Comparison of ENCODE assay signal across 14 cellular contexts in genomic region chr6:4879724-4880372, GRCh38.
A peak's percentile ranks its signal among the peaks of the same experiment; 100 is the strongest.
DNase-seq lines count a peak whose midpoint lies in the region; ATAC-seq, FAIRE-seq and TF ChIP-seq lines count a peak whose summit lies in the region.
"Had no signal": no experiment of that assay in that cellular context is flagged by ENCODE, and none has a peak within 500 bp of the region (broad histone marks: within the 10 kb centered on the region; RNA-seq: fewer than 3 reads in every experiment).

No MANE protein-coding gene starts in this region.

- in situ Hi-C loops in GM12878 (cut with MboI): no loop called here

- H3K79me2 ChIP-seq in GM12878 (ENCODE audit: control insufficient read depth, insufficient read depth, low read length): peaks cover 78% of the 10 kb centered on the region

- RAD21 ChIA-PET in GM12878 (lab: Charles Lee; ENCODE audit: unreplicated experiment): interaction anchor here (0.6 to 1.2 kb wide), 3 partner anchors 32 to 105 kb away, joined by 3 to 5 read pairs (median 4); no protein-coding TSS in a partner anchor

- H3K4me1 ChIP-seq in GM12878 (ENCODE audit: control insufficient read depth, insufficient read depth, low read length): peaks cover 35% of the 10 kb centered on the region

- TF ChIP-seq EP300 in GM12878 (IDR thresholded peaks at IDR 0.05; ENCODE audit: borderline replicate concordance in 1 of 2, control insufficient read depth in 1 of 2, low read depth in 2 of 2, low read length in 2 of 2): peak in 1 of 2 experiments; percentile 51; a peak in 1 of 4 replicates

- H3K4me3 Mint-ChIP-seq in stimulated activated naive CD8-positive, alpha-beta T cell treated with anti-CD3 and anti-CD28 coated beads, Interleukin-15, amount 100 ng/mL, for 72 hours: no peak overlapping the region
- H3K4me3 Mint-ChIP-seq: activated T-cell treated with anti-CD3 and anti-CD28 coated beads, Interleukin-2, amount 50 U/mL, for 24 hours; mesothelial cell of epicardium had no signal

- H3K9ac ChIP-seq in GM12878 (ENCODE audit: control insufficient read depth, insufficient read depth, low read length): 0 out of 2 replicates have a peak overlapping the region, but pooled peaks have one; percentile 3
- H3K9ac ChIP-seq: BLaER1 had no signal

- SMC1A ChIA-PET in GM12878 (lab: Charles Lee; ENCODE audit: uncharacterized antibody, unreplicated experiment): interaction anchor here (1.1 to 1.5 kb wide), 2 partner anchors 27 to 78 kb away, joined by 5 to 8 read pairs; no protein-coding TSS in a partner anchor

- peaks cover 45% of the 10 kb centered on the region for H3K4me1 Mint-ChIP-seq in stimulated activated naive CD8-positive, alpha-beta T cell treated with anti-CD3 and anti-CD28 coated beads, Interleukin-15, amount 100 ng/mL, for 72 hours

- no peaks in the 10 kb centered on the region for H3K9me3 ChIP-seq in GM12878 (replicated peaks; ENCODE audit: control insufficient read depth, insufficient read depth, low read length)

- no peaks in the 10 kb centered on the region for H3K27me3 Mint-ChIP-seq in stimulated activated naive CD8-positive, alpha-beta T cell treated with anti-CD3 and anti-CD28 coated beads, Interleukin-15, amount 100 ng/mL, for 72 hours
- H3K27me3 Mint-ChIP-seq: activated T-cell treated with anti-CD3 and anti-CD28 coated beads, Interleukin-2, amount 50 U/mL, for 24 hours had no signal

- H3K27ac ChIP-seq in GM12878 (ENCODE audit: control insufficient read depth, insufficient read depth): peak overlapping the region; percentile 74
- H3K27ac ChIP-seq: BLaER1 had no signal

- FAIRE-seq in GM12878 (lab: Jason Lieb, UNC): peak; percentile 66

- no peak for TF ChIP-seq POLR2A in GM12878 (IDR thresholded peaks at IDR 0.05; ENCODE audit: low read depth, low read length)

- no TSS peak for BruUV-seq in GM12878 (replicated peaks; lab: Mats Ljungman, UMichigan)

- H3K9me3 Mint-ChIP-seq in stimulated activated naive CD8-positive, alpha-beta T cell treated with anti-CD3 and anti-CD28 coated beads, Interleukin-15, amount 100 ng/mL, for 72 hours: no peaks in the 10 kb centered on the region
- H3K9me3 Mint-ChIP-seq: activated T-cell treated with anti-CD3 and anti-CD28 coated beads, Interleukin-2, amount 50 U/mL, for 24 hours; mesothelial cell of epicardium had no signal

- H3K27ac Mint-ChIP-seq in stimulated activated naive CD8-positive, alpha-beta T cell treated with anti-CD3 and anti-CD28 coated beads, Interleukin-15, amount 100 ng/mL, for 72 hours: no peak overlapping the region
- H3K27ac Mint-ChIP-seq: activated T-cell treated with anti-CD3 and anti-CD28 coated beads, Interleukin-2, amount 50 U/mL, for 24 hours; mesothelial cell of epicardium had no signal

- no peaks in the 10 kb centered on the region for H3K36me3 ChIP-seq in GM12878 (ENCODE audit: control insufficient read depth in 2 of 2, insufficient read depth in 2 of 2, low read length in 1 of 2)

- no peaks in the 10 kb centered on the region for H4K20me1 ChIP-seq in GM12878 (ENCODE audit: control insufficient read depth, insufficient read depth)

- H3K4me3 ChIP-seq in GM12878: peak overlapping the region; percentile 48; the same call in 1 of the 2 replicates
- H3K4me3 ChIP-seq: BLaER1 had no signal

- CTCF ChIA-PET in GM12878 (lab: Yijun Ruan, JAX): interaction anchor here (1.2 kb wide), 1 partner anchor 28 kb away, joined by 3 read pairs; no protein-coding TSS in a partner anchor

- no peak for TF ChIP-seq RAD21 in GM12878 (IDR thresholded peaks at IDR 0.05; ENCODE audit: insufficient read depth, low read depth, low read length)

- peak overlapping the region; percentile 79 for H3K4me2 ChIP-seq in GM12878 (ENCODE audit: control insufficient read depth, insufficient read depth)
- H3K4me2 ChIP-seq: BLaER1 had no signal

- POLR2A ChIA-PET in GM12878 (lab: Charles Lee): interaction anchor here (0.7 kb wide), 1 partner anchor 20 kb away, joined by 7 read pairs; no protein-coding TSS in a partner anchor

- H3K27me3 ChIP-seq in GM12878 (replicated peaks in 1 of 2; ENCODE audit: control insufficient read depth in 2 of 2, insufficient read depth in 2 of 2, low read length in 1 of 2): no peaks in the 10 kb centered on the region
- H3K27me3 ChIP-seq: BLaER1 had no signal

- 32% methylated on average over 7 of the region's 7 CpGs for WGBS in GM12878 (ENCODE audit: insufficient coverage, insufficient replicate concordance, low lambda C conversion rate, missing lambda C conversion rate)

- ATAC-seq in GM18502 (IDR thresholded peaks at IDR 0.05; ENCODE audit: poor library complexity, unreplicated experiment) (peak; percentile 77), GM21526 (IDR thresholded peaks at IDR 0.05; ENCODE audit: low FRiP score, unreplicated experiment) (peak; percentile 58), HG03064 (IDR thresholded peaks at IDR 0.05; ENCODE audit: low read depth, unreplicated experiment) (peak; percentile 74), GM12878 (peak; percentile 90), GM18867 (IDR thresholded peaks at IDR 0.05; ENCODE audit: unreplicated experiment) (no peak)
- ATAC-seq in stimulated activated naive CD8-positive, alpha-beta T cell treated with anti-CD3 and anti-CD28 coated beads, Interleukin-15, amount 100 ng/mL, for 72 hours: no peak

- intact Hi-C loops in GM12878 (cut with micrococcal nuclease; ENCODE audit: unreplicated experiment): no loop called here

- H2AFZ ChIP-seq in GM12878 (ENCODE audit: control insufficient read depth, low read depth, low read length): no peak overlapping the region

- TF ChIP-seq CTCF in GM12878 (IDR thresholded peaks at IDR 0.05 in 2 of 3, conservative IDR thresholded peaks at IDR 0.05 in 1 of 3; ENCODE audit: control insufficient read depth in 2 of 3, extremely low read depth in 1 of 3, insufficient read depth in 1 of 3, low read depth in 3 of 3, low read length in 3 of 3): no peak

- DNase-seq in GM12878 (ENCODE audit: low read depth, low spot score) (peak; percentile 60), anterior cingulate cortex (lab: John Stamatoyannopoulos, UW) (no peak), COR-L47 (lab: John Stamatoyannopoulos, UW) (no peak)
- DNase-seq in stimulated activated naive CD8-positive, alpha-beta T cell treated with anti-CD3 and anti-CD28 coated beads, Interleukin-15, amount 100 ng/mL, for 72 hours: no peak
- DNase-seq: activated T-cell treated with anti-CD3 and anti-CD28 coated beads, Interleukin-2, amount 50 U/mL, for 24 hours; Kasumi-1; NCI-H2227 treated with DMSO at 0.1 percent for 48 hours; SHP77 treated with DMSO at 0.1 percent for 48 hours had no signal

TF ChIP-seq in GM12878, 131 proteins besides CTCF, POLR2A, EP300 and RAD21 (continues in another document):
- TF ChIP-seq POLR2AphosphoS2 (IDR thresholded peaks at IDR 0.05; ENCODE audit: low read depth, low read length) (no peak), NFYA (IDR thresholded peaks at IDR 0.05; ENCODE audit: borderline replicate concordance, low read depth, low read length) (no peak), WRNIP1 (IDR thresholded peaks at IDR 0.05; ENCODE audit: borderline replicate concordance, low read depth, low read length) (no peak), TCF3 (IDR thresholded peaks at IDR 0.05; ENCODE audit: borderline replicate concordance, insufficient read depth, low read depth, low read length) (peak; percentile 91; the same call in 1 of the 2 replicates), USF2 (IDR thresholded peaks at IDR 0.05; ENCODE audit: borderline replicate concordance, low read depth, low read length) (no peak), NBN (IDR thresholded peaks at IDR 0.05) (0 out of 2 replicates have a peak, but pooled peaks have one; percentile 52), CREM (IDR thresholded peaks at IDR 0.05; ENCODE audit: low read depth) (peak; percentile 78), IRF4 (IDR thresholded peaks at IDR 0.05; ENCODE audit: low read depth, low read length) (peak; percentile 52; the same call in 1 of the 2 replicates), MAX (IDR thresholded peaks at IDR 0.05; ENCODE audit: low read depth, low read length) (no peak), ZNF622 (IDR thresholded peaks at IDR 0.05) (no peak), RFX5 (IDR thresholded peaks at IDR 0.05; ENCODE audit: low read depth, low read length) (no peak), SMAD1 (IDR thresholded peaks at IDR 0.05; ENCODE audit: low read depth, partially characterized antibody) (no peak), SMC3 (IDR thresholded peaks at IDR 0.05; ENCODE audit: borderline replicate concordance, low read length) (no peak), MYC (IDR thresholded peaks at IDR 0.05; ENCODE audit: insufficient read depth, insufficient read length, insufficient replicate concordance, low read length, severe bottlenecking) (no peak), ZNF217 (IDR thresholded peaks at IDR 0.05) (no peak)
- TF ChIP-seq, protein P1, sequence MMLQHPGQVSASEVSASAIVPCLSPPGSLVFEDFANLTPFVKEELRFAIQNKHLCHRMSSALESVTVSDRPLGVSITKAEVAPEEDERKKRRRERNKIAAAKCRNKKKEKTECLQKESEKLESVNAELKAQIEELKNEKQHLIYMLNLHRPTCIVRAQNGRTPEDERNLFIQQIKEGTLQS (IDR thresholded peaks at IDR 0.05; ENCODE audit: borderline replicate concordance, extremely low read depth, low read depth, low read length): no peak

Comparison
In these comparisons a context has a peak if more than half of its experiments do, and no peak if none do; other contexts are left out.
1. ATAC-seq: peak in GM18502 (single experiment), GM21526 (single experiment), HG03064 (single experiment) and GM12878 (single experiment); none in GM18867 (single experiment) and stimulated activated naive CD8-positive, alpha-beta T cell treated with anti-CD3 and anti-CD28 coated beads, Interleukin-15, amount 100 ng/mL, for 72 hours (single experiment).